20 cellular contexts compared by ENCODE assay signal in genomic region chr4:146437778-146438177, GRCh38.
A peak's percentile ranks its signal among the peaks of the same experiment; 100 is the strongest.
DNase-seq lines count a peak whose midpoint lies in the region; ATAC-seq and TF ChIP-seq lines count a peak whose summit lies in the region.
"Had no signal": no experiment of that assay in that cellular context is flagged by ENCODE, and none has a peak within 500 bp of the region (broad histone marks: within the 10 kb centered on the region; RNA-seq: fewer than 3 reads in every experiment).

No MANE protein-coding gene starts in this region.

- H3K27me3 Mint-ChIP-seq in HFFc6 (ENCODE audit: insufficient read depth) = no peaks in the 10 kb centered on the region
- no peaks in the 10 kb centered on the region for H3K27me3 Mint-ChIP-seq in memory B cell
- H3K27me3 Mint-ChIP-seq: B cell had no signal

- H3K27ac Mint-ChIP-seq in HFFc6 (peak overlapping the region; percentile 1; the same call in 1 of the 2 replicates), memory B cell (peak overlapping the region; percentile 45)
- H3K27ac Mint-ChIP-seq: B cell, CD14-positive monocyte had no signal

- DNase-seq in EH (ENCODE audit: low read depth) (peak; percentile 58), HFFc6 (no peak), dermis blood vessel endothelial cell (peak; percentile 32), memory B cell (ENCODE audit: low spot score in 2 of 2) (no peak), MV-4-11 (lab: John Stamatoyannopoulos, UW) (no peak), hypothalamus (lab: John Stamatoyannopoulos, UW) (no peak)
- DNase-seq: GDM1, NCI-H1105 treated with DMSO at 0.1 percent for 48 hours, NCI-H1694, NCI-H2081 treated with DMSO at 0.1 percent for 48 hours, NCI-H446 treated with DMSO at 0.1 percent for 48 hours, NCI-H526 treated with DMSO at 0.1 percent for 48 hours, PC-9, RPMI8226, SHP77, SK-N-SH had no signal

- H3K9me3 Mint-ChIP-seq in HFFc6 (no peaks in the 10 kb centered on the region), memory B cell (no peaks in the 10 kb centered on the region)

- peaks cover 5% of the 10 kb centered on the region; the same call in 1 of the 2 replicates for H3K36me3 Mint-ChIP-seq in HFFc6 (ENCODE audit: low read depth)
- H3K36me3 Mint-ChIP-seq in memory B cell = no peaks in the 10 kb centered on the region

- no peak for TF ChIP-seq CTCF in HFFc6 (IDR thresholded peaks at IDR 0.05)

- no peak overlapping the region for H3K4me3 Mint-ChIP-seq in HFFc6
- no peak overlapping the region for H3K4me3 Mint-ChIP-seq in memory B cell
- H3K4me3 Mint-ChIP-seq: B cell had no signal

- ATAC-seq in memory B cell (ENCODE audit: low read depth) = no peak
- ATAC-seq in HG03457 (IDR thresholded peaks at IDR 0.05; ENCODE audit: unreplicated experiment) = no peak
- no peak for ATAC-seq in GM19324 (IDR thresholded peaks at IDR 0.05; ENCODE audit: low FRiP score, unreplicated experiment)

- H3K4me1 Mint-ChIP-seq in HFFc6 (ENCODE audit: low read depth) = peaks cover 46% of the 10 kb centered on the region
- H3K4me1 Mint-ChIP-seq in memory B cell = no peaks in the 10 kb centered on the region
- H3K4me1 Mint-ChIP-seq: B cell had no signal

Comparison
In these comparisons a context has a peak if more than half of its experiments do, and no peak if none do; other contexts are left out.
1. DNase-seq: peak in EH (single experiment) and dermis blood vessel endothelial cell (single experiment); none in HFFc6 (single experiment), memory B cell (0 of 2), MV-4-11 (single experiment) and hypothalamus (0 of 51).